In genomic region chr18:58991127-58991798, GRCh38 we compare ENCODE assay signal across 10 cellular contexts.
A peak's percentile ranks its signal among the peaks of the same experiment; 100 is the strongest.
DNase-seq lines count a peak whose midpoint lies in the region; ATAC-seq, FAIRE-seq and TF ChIP-seq lines count a peak whose summit lies in the region.
"Had no signal": no experiment of that assay in that cellular context is flagged by ENCODE, and none has a peak within 500 bp of the region (broad histone marks: within the 10 kb centered on the region; RNA-seq: fewer than 3 reads in every experiment).

No MANE protein-coding gene starts in this region.

- no peaks in the 10 kb centered on the region for H3K9me3 Mint-ChIP-seq in Caco-2 (ENCODE audit: unreplicated experiment)
- H3K9me3 Mint-ChIP-seq: effector memory CD8-positive, alpha-beta T cell had no signal

- intact Hi-C loops in HepG2 (cut with micrococcal nuclease; ENCODE audit: unreplicated experiment) (no loop called here), esophagus squamous epithelium (cut with DNase I) (no loop called here), Caco-2 (cut with micrococcal nuclease; ENCODE audit: unreplicated experiment) (no loop called here)

- H3K27me3 Mint-ChIP-seq in Caco-2 (ENCODE audit: insufficient read depth, unreplicated experiment) = no peaks in the 10 kb centered on the region

- no peaks in the 10 kb centered on the region for H3K4me1 Mint-ChIP-seq in Caco-2 (ENCODE audit: low read depth, unreplicated experiment)

- 75% methylated on average over 7 of the region's 7 CpGs for WGBS in liver
- WGBS in HepG2 (ENCODE audit: low lambda C conversion rate) = 29% methylated on average over 7 of the region's 7 CpGs
- 36 to 43% methylated on average over 7 of the region's 7 CpGs for WGBS in esophagus squamous epithelium, 2 donors
- WGBS in tibial nerve, 2 donors = 73% methylated on average over 7 of the region's 7 CpGs

- BruUV-seq in HepG2 (replicated peaks; lab: Mats Ljungman, UMichigan) (no TSS peak), Caco-2 (replicated peaks; lab: Mats Ljungman, UMichigan) (no TSS peak)

- no peak overlapping the region for H3K4me2 ChIP-seq in HepG2 (ENCODE audit: low read depth, low read length)

- no peak for TF ChIP-seq EP300 in HepG2 (IDR thresholded peaks at IDR 0.05; ENCODE audit: low read depth in 2 of 2, low read length in 2 of 2)
- no peak for TF ChIP-seq EP300 in HepG2 (CRISPR knock-in tag; IDR thresholded peaks at IDR 0.05; ENCODE audit: borderline replicate concordance)
- TF ChIP-seq EP300 in tibial nerve (IDR thresholded peaks at IDR 0.05) = peak in 1 of 2 donors; percentile 19

- no peak for TF ChIP-seq CTCF in liver (IDR thresholded peaks at IDR 0.05; ENCODE audit: low read depth, low read length, missing input control)
- no peak for TF ChIP-seq CTCF in HepG2 (CRISPR knock-in tag; IDR thresholded peaks at IDR 0.05)
- TF ChIP-seq CTCF in esophagus squamous epithelium (IDR thresholded peaks at IDR 0.05) = no peak
- TF ChIP-seq CTCF in tibial nerve (IDR thresholded peaks at IDR 0.05) = no peak
- TF ChIP-seq CTCF in Caco-2 (IDR thresholded peaks at IDR 0.05; ENCODE audit: insufficient read depth in 1 of 2, low read depth in 1 of 2, low read length in 1 of 2, severe bottlenecking in 1 of 2, unreplicated experiment in 1 of 2) = no peak

- TF ChIP-seq POLR2A in HepG2 (IDR thresholded peaks at IDR 0.05; ENCODE audit: insufficient read depth in 1 of 2, low read depth in 2 of 2, low read length in 2 of 2) = no peak
- TF ChIP-seq POLR2A in esophagus squamous epithelium (IDR thresholded peaks at IDR 0.05) = no peak
- no peak for TF ChIP-seq POLR2A in tibial nerve (IDR thresholded peaks at IDR 0.05)

- H3K27me3 ChIP-seq in liver (ENCODE audit: control insufficient read depth in 4 of 4, insufficient read depth in 4 of 4, low read length in 3 of 4) (no peaks in the 10 kb centered on the region), HepG2 (ENCODE audit: control insufficient read depth in 1 of 2, insufficient read depth in 2 of 2, low read length in 2 of 2) (peaks cover 0 to 32% of the 10 kb centered on the region in 2 experiments; a peak in 2 of 5 replicates), esophagus squamous epithelium (no peaks in the 10 kb centered on the region), tibial nerve (no peaks in the 10 kb centered on the region), Caco-2 (replicated peaks; ENCODE audit: control insufficient read depth, insufficient read depth, low read length) (no peaks in the 10 kb centered on the region)

- H3K9ac ChIP-seq in liver (ENCODE audit: low read depth in 1 of 2, low read length in 2 of 2) = no peak overlapping the region
- H3K9ac ChIP-seq in HepG2 (ENCODE audit: insufficient read depth, low read depth, low read length) = no peak overlapping the region

- no peaks in the 10 kb centered on the region for H4K20me1 ChIP-seq in HepG2 (ENCODE audit: insufficient read depth, low read length)

- in situ Hi-C loops in HepG2 (cut with HindIII; ENCODE audit: extremely low pct_ligation_motif_present, low pct_unique_long_range_greater_than_20kb) = no loop called here

- H3K27ac Mint-ChIP-seq in Caco-2 (ENCODE audit: unreplicated experiment) = no peak overlapping the region
- H3K27ac Mint-ChIP-seq: CD4-positive, CD25-positive, alpha-beta regulatory T cell; effector memory CD8-positive, alpha-beta T cell had no signal

- H3K4me3 Mint-ChIP-seq in Caco-2 (ENCODE audit: unreplicated experiment) = no peak overlapping the region
- H3K4me3 Mint-ChIP-seq: CD4-positive, CD25-positive, alpha-beta regulatory T cell; effector memory CD8-positive, alpha-beta T cell had no signal

- no peaks in the 10 kb centered on the region for H3K79me2 ChIP-seq in HepG2 (ENCODE audit: insufficient read depth, low read length)

- no peak overlapping the region for H3K4me3 ChIP-seq in liver (ENCODE audit: low read depth in 1 of 3, low read length in 3 of 3)
- H3K4me3 ChIP-seq in HepG2 (replicated peaks in 1 of 3; ENCODE audit: insufficient read depth in 1 of 3, low read depth in 2 of 3, low read length in 3 of 3) = no peak overlapping the region
- H3K4me3 ChIP-seq in esophagus squamous epithelium = no peak overlapping the region
- no peak overlapping the region for H3K4me3 ChIP-seq in tibial nerve
- no peak overlapping the region for H3K4me3 ChIP-seq in Caco-2 (ENCODE audit: low read depth, low read length)

- POLR2A ChIA-PET in HepG2 (lab: Yijun Ruan, JAX) = no interaction called here
- POLR2A ChIA-PET in Caco-2 (lab: Charles Lee) = no interaction called here

- no peak overlapping the region for H2AFZ ChIP-seq in HepG2 (ENCODE audit: low read length)

- no peaks in the 10 kb centered on the region for H3K36me3 Mint-ChIP-seq in Caco-2 (ENCODE audit: insufficient read depth, unreplicated experiment)

- TF ChIP-seq RAD21 in liver (IDR thresholded peaks at IDR 0.05) (no peak), HepG2 (CRISPR knock-in tag; IDR thresholded peaks at IDR 0.05) (no peak)

- H3K4me1 ChIP-seq in liver (ENCODE audit: control insufficient read depth in 4 of 4, insufficient read depth in 4 of 4, low read length in 3 of 4) (peaks cover 0 to 4% (median 1%) of the 10 kb centered on the region in 4 donors), HepG2 (ENCODE audit: insufficient read depth, low read length) (no peaks in the 10 kb centered on the region), esophagus squamous epithelium (peaks cover 0 to 18% (median 9%) of the 10 kb centered on the region in 3 donors), tibial nerve (peaks cover 0 to 33% (median 10%) of the 10 kb centered on the region in 4 donors), Caco-2 (no peaks in the 10 kb centered on the region)

- CTCF ChIA-PET in HepG2 (lab: Yijun Ruan, JAX; ENCODE audit: low intra/inter-chr PET ratio, low total read pairs) (no interaction called here), Caco-2 (lab: Charles Lee) (no interaction called here)

- H3K9me3 ChIP-seq in liver (ENCODE audit: control insufficient read depth in 4 of 4, low read length in 3 of 4) (peaks cover 0 to 2% (median 0%) of the 10 kb centered on the region in 4 donors), HepG2 (ENCODE audit: low read length) (no peaks in the 10 kb centered on the region), esophagus squamous epithelium (no peaks in the 10 kb centered on the region), tibial nerve (peaks cover 0 to 3% (median 1%) of the 10 kb centered on the region in 4 donors), Caco-2 (no peaks in the 10 kb centered on the region)

- DNase-seq in HepG2 (ENCODE audit: low spot score) (no peak), esophagus squamous epithelium (lab: John Stamatoyannopoulos, UW) (no peak), NOMO-1 (lab: John Stamatoyannopoulos, UW; ENCODE audit: unreplicated experiment in 2 of 2) (no peak), tibial nerve (ENCODE audit: low spot score in 2 of 2) (no peak), CD1c-positive myeloid dendritic cell (ENCODE audit: extremely low spot score) (no peak), Caco-2 (no peak)
- DNase-seq: CD4-positive, CD25-positive, alpha-beta regulatory T cell; effector memory CD8-positive, alpha-beta T cell had no signal

- ATAC-seq in HepG2 (no peak), HG03432 (IDR thresholded peaks at IDR 0.05; ENCODE audit: unreplicated experiment) (peak; percentile 92)
- ATAC-seq: effector memory CD8-positive, alpha-beta T cell had no signal

- H3K36me3 ChIP-seq in liver (ENCODE audit: control insufficient read depth in 4 of 4, insufficient read depth in 3 of 4, low read depth in 1 of 4, low read length in 3 of 4) (no peaks in the 10 kb centered on the region), HepG2 (replicated peaks in 1 of 2; ENCODE audit: control insufficient read depth in 1 of 2, insufficient read depth in 2 of 2, low read length in 2 of 2) (no peaks in the 10 kb centered on the region), esophagus squamous epithelium (no peaks in the 10 kb centered on the region), tibial nerve (peaks cover 0 to 3% (median 0%) of the 10 kb centered on the region in 3 donors), Caco-2 (ENCODE audit: control insufficient read depth, insufficient read depth, low read length) (no peaks in the 10 kb centered on the region)

- no peak for FAIRE-seq in HepG2 (lab: Jason Lieb, UNC)

- H3K27ac ChIP-seq in liver (ENCODE audit: low read depth in 1 of 2, low read length in 2 of 2) (peak overlapping the region; percentile 21 to 69), HepG2 (ENCODE audit: extremely low read length, insufficient read depth, low read length) (no peak overlapping the region), esophagus squamous epithelium (peak overlapping the region in 3 of 4 donors; percentile 39 to 82 (median 65)), tibial nerve (peak overlapping the region in 2 of 4 donors; percentile 63 to 65)

TF ChIP-seq in liver, 16 proteins besides CTCF, POLR2A, EP300 and RAD21:
- TF ChIP-seq HNF4A (conservative IDR thresholded peaks at IDR 0.05) = peak; percentile 29 to 39
- no peak for TF ChIP-seq SP1 (IDR thresholded peaks at IDR 0.05)

TF ChIP-seq in HepG2, 621 proteins besides CTCF, POLR2A, EP300 and RAD21 (continues in another document):
- TF ChIP-seq, protein P1, sequence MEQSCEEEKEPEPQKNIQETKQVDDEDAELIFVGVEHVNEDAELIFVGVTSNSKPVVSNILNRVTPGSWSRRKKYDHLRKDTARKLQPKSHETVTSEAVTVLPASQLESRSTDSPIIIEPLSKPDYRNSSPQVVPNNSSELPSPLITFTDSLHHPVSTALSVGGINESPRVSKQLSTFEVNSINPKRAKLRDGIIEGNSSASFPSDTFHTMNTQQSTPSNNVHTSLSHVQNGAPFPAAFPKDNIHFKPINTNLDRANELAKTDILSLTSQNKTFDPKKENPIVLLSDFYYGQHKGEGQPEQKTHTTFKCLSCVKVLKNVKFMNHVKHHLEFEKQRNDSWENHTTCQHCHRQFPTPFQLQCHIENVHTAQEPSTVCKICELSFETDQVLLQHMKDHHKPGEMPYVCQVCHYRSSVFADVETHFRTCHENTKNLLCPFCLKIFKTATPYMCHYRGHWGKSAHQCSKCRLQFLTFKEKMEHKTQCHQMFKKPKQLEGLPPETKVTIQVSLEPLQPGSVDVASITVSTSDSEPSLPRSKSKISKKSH (CRISPR knock-in tag; IDR thresholded peaks at IDR 0.05; ENCODE audit: borderline replicate concordance) = no peak
- TF ChIP-seq MIER2 (CRISPR knock-in tag; IDR thresholded peaks at IDR 0.05) = no peak
